ENCODE assay signal across 12 cellular contexts in the genomic region with DNA sequence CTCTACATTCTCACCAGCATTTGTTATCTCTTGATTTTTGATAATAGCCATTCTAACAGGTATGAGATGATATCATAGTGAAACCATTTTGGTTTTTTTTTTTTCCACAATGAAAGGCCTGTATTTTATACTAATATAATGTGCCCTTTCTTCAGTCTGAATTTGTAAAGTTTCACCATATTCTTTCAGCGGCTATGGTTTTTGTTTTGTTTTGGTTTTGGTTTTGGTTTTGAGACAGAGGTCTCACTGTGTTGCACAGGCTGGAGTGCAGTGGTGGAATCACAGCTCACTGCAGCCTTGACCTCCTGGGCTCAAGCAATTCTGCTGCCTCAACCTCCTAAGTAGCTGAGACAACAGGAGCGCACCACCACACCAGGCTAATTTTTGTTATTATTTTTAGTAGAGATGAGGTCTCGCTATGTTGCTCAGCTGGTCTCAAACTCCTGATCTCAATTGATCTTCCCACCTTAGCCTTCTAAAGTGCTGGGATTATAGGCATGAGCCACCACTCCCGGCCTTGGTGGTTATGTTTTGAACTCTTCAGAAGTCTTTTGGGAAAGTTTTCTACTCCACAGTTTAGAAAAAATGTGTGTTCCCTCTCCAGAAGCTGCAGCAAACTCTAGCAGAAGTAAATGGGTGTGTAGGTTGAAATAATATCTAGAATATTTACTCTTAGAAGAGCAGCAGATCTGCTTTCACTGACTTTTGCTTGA.
DNase-seq lines count a peak whose midpoint lies in the region; ATAC-seq, FAIRE-seq and TF ChIP-seq lines count a peak whose summit lies in the region.
"Had no signal": no experiment of that assay in that cellular context is flagged by ENCODE, and none has a peak within 500 bp of the region (broad histone marks: within the 10 kb centered on the region; RNA-seq: fewer than 3 reads in every experiment).

No MANE protein-coding gene starts in this region.

- FAIRE-seq in D721Med (lab: Jason Lieb, UNC), result no peak

- H3K27ac ChIP-seq in Peyer's patch, result peak overlapping the region in 3 of 4 donors; percentile 28 to 81 (median 70)
- H3K27ac ChIP-seq in caudate nucleus (ENCODE audit: low read depth, low read length), result no peak overlapping the region
- H3K27ac ChIP-seq: epithelial cell of prostate, RWPE1 had no signal

- H3K4me3 ChIP-seq in Peyer's patch (peak overlapping the region in 1 of 4 donors; percentile 0), BE2C (ENCODE audit: low read depth, low read length) (no peak overlapping the region)

- H3K36me3 ChIP-seq in Peyer's patch (no peaks in the 10 kb centered on the region), BE2C (no peaks in the 10 kb centered on the region)

- DNase-seq in CD1c-positive myeloid dendritic cell (ENCODE audit: extremely low spot score) (peak; percentile 8), Peyer's patch (no peak), left lobe of liver (ENCODE audit: low spot score) (no peak), BE2C (no peak), D721Med (ENCODE audit: insufficient read length, low spot score) (no peak), caudate nucleus (lab: John Stamatoyannopoulos, UW) (no peak), kidney glomerular epithelial cell (lab: John Stamatoyannopoulos, UW) (no peak)
- DNase-seq: DND-41, Karpas-422 had no signal

- TF ChIP-seq POLR2A in Peyer's patch (IDR thresholded peaks at IDR 0.05), result no peak

- H3K27me3 ChIP-seq in Peyer's patch, result no peaks in the 10 kb centered on the region
- H3K27me3 ChIP-seq in BE2C, result no peaks in the 10 kb centered on the region

- H3K4me1 ChIP-seq in Peyer's patch, result peaks cover 0 to 21% (median 0%) of the 10 kb centered on the region in 4 donors
- peaks cover 22% of the 10 kb centered on the region for H3K4me1 ChIP-seq in BE2C

- H3K9me3 ChIP-seq in Peyer's patch, result no peaks in the 10 kb centered on the region
- no peaks in the 10 kb centered on the region for H3K9me3 ChIP-seq in BE2C

- ATAC-seq in GM19395 (IDR thresholded peaks at IDR 0.05; ENCODE audit: unreplicated experiment), result peak; percentile 63
- peak; percentile 36 for ATAC-seq in left lobe of liver

- TF ChIP-seq CTCF in Peyer's patch (IDR thresholded peaks at IDR 0.05), result no peak
- TF ChIP-seq CTCF in BE2C (IDR thresholded peaks at IDR 0.05; ENCODE audit: low read depth, low read length), result no peak
- no peak for TF ChIP-seq CTCF in D721Med (IDR thresholded peaks at IDR 0.05; ENCODE audit: insufficient read depth, missing control alignments)
